Comparison of ENCODE assay signal across 28 cellular contexts in the genomic region with DNA sequence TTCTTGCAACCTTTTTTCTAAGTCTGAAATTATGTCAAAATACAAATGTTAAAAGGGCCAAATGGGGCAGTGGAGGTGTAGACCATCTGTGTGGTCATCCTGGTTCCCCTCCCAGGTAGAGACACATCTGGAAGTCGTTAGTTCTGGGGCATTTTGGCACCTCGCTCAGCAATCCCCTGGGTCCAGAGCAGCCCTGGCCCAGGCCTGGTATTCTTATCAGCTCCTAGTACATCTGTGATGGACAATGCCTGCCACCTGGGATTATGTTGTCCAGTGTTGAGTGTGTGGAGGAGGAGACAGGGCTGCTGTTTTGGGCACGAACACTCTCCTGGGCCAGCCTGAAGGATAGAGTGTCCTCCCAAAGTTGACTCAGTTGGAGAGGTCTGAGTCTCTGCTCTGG.
A peak's percentile ranks its signal among the peaks of the same experiment; 100 is the strongest.
DNase-seq lines count a peak whose midpoint lies in the region; ATAC-seq and TF ChIP-seq lines count a peak whose summit lies in the region.
"Had no signal": no experiment of that assay in that cellular context is flagged by ENCODE, and none has a peak within 500 bp of the region (broad histone marks: within the 10 kb centered on the region; RNA-seq: fewer than 3 reads in every experiment).

No MANE protein-coding gene starts in this region.

- H3K4me3 ChIP-seq in GM23338, result no peak overlapping the region
- no peak overlapping the region for H3K4me3 ChIP-seq in upper lobe of left lung
- H3K4me3 ChIP-seq: BLaER1, MG63 had no signal

- CTCF ChIA-PET in activated CD8-positive, alpha-beta T cell treated with anti-CD3 and anti-CD28 coated beads, Interleukin-2, amount 10 ng/mL, durations not matched to agents 7 days and 5 days (lab: Charles Lee), result no interaction called here
- CTCF ChIA-PET in activated CD8-positive, alpha-beta T cell treated with anti-CD3 and anti-CD28 coated beads for 36 hours (lab: Charles Lee), result no interaction called here

- H3K4me3 Mint-ChIP-seq in activated CD8-positive, alpha-beta T cell treated with anti-CD3 and anti-CD28 coated beads, Interleukin-2, amount 10 ng/mL, durations not matched to agents 7 days and 5 days, result no peak overlapping the region
- H3K4me3 Mint-ChIP-seq in activated CD8-positive, alpha-beta T cell treated with anti-CD3 and anti-CD28 coated beads for 36 hours, result no peak overlapping the region
- H3K4me3 Mint-ChIP-seq in GM23338 (no peak overlapping the region), nephron (no peak overlapping the region)
- H3K4me3 Mint-ChIP-seq: CD4-positive, CD25-positive, alpha-beta regulatory T cell; HFFc6 had no signal

- 86 to 97% methylated on average over 3 of the region's 3 CpGs for WGBS in upper lobe of left lung, 2 donors

- no peaks in the 10 kb centered on the region for H3K9me3 Mint-ChIP-seq in activated CD8-positive, alpha-beta T cell treated with anti-CD3 and anti-CD28 coated beads, Interleukin-2, amount 10 ng/mL, durations not matched to agents 7 days and 5 days (ENCODE audit: insufficient read depth)
- H3K9me3 Mint-ChIP-seq in activated CD8-positive, alpha-beta T cell treated with anti-CD3 and anti-CD28 coated beads for 36 hours, result no peaks in the 10 kb centered on the region
- H3K9me3 Mint-ChIP-seq in GM23338 (peaks cover 36% of the 10 kb centered on the region), nephron (no peaks in the 10 kb centered on the region)
- H3K9me3 Mint-ChIP-seq: CD4-positive, CD25-positive, alpha-beta regulatory T cell had no signal

- peaks cover 47% of the 10 kb centered on the region for H3K4me1 ChIP-seq in GM23338 (ENCODE audit: insufficient read depth)
- peaks cover 7 to 41% (median 25%) of the 10 kb centered on the region in 4 donors for H3K4me1 ChIP-seq in upper lobe of left lung

- H3K36me3 ChIP-seq in GM23338 (ENCODE audit: insufficient read depth), result no peaks in the 10 kb centered on the region
- no peaks in the 10 kb centered on the region for H3K36me3 ChIP-seq in upper lobe of left lung
- H3K36me3 ChIP-seq: BLaER1, MG63 had no signal

- H3K36me3 Mint-ChIP-seq in activated CD8-positive, alpha-beta T cell treated with anti-CD3 and anti-CD28 coated beads, Interleukin-2, amount 10 ng/mL, durations not matched to agents 7 days and 5 days (ENCODE audit: low read depth), result no peaks in the 10 kb centered on the region
- no peaks in the 10 kb centered on the region for H3K36me3 Mint-ChIP-seq in activated CD8-positive, alpha-beta T cell treated with anti-CD3 and anti-CD28 coated beads for 36 hours (ENCODE audit: low read depth)
- H3K36me3 Mint-ChIP-seq in GM23338 (ENCODE audit: low read depth) (peaks cover 27% of the 10 kb centered on the region), nephron (ENCODE audit: low read depth) (no peaks in the 10 kb centered on the region)
- H3K36me3 Mint-ChIP-seq: CD4-positive, CD25-positive, alpha-beta regulatory T cell had no signal

- TF ChIP-seq EP300 in upper lobe of left lung (IDR thresholded peaks at IDR 0.05), result no peak

- no peaks in the 10 kb centered on the region for H3K27me3 Mint-ChIP-seq in activated CD8-positive, alpha-beta T cell treated with anti-CD3 and anti-CD28 coated beads, Interleukin-2, amount 10 ng/mL, durations not matched to agents 7 days and 5 days (ENCODE audit: low read depth)
- no peaks in the 10 kb centered on the region for H3K27me3 Mint-ChIP-seq in activated CD8-positive, alpha-beta T cell treated with anti-CD3 and anti-CD28 coated beads for 36 hours
- peaks cover 30% of the 10 kb centered on the region for H3K27me3 Mint-ChIP-seq in GM23338 (ENCODE audit: insufficient read depth, low read depth, poor library complexity)
- H3K27me3 Mint-ChIP-seq in nephron (ENCODE audit: low read depth), result peaks cover 9% of the 10 kb centered on the region
- H3K27me3 Mint-ChIP-seq: CD4-positive, CD25-positive, alpha-beta regulatory T cell had no signal

- no peak for TF ChIP-seq POLR2A in upper lobe of left lung (IDR thresholded peaks at IDR 0.05)

- DNase-seq in activated CD8-positive, alpha-beta T cell treated with anti-CD3 and anti-CD28 coated beads, Interleukin-2, amount 10 ng/mL, durations not matched to agents 7 days and 5 days, result no peak
- no peak for DNase-seq in activated CD8-positive, alpha-beta T cell treated with anti-CD3 and anti-CD28 coated beads for 36 hours
- DNase-seq in GM23338 (ENCODE audit: low spot score), result no peak
- peak; percentile 45 for DNase-seq in SK-N-DZ (ENCODE audit: low spot score)
- DNase-seq in upper lobe of left lung, result no peak
- DNase-seq in NCI-H510A treated with DMSO at 0.1 percent for 48 hours (lab: John Stamatoyannopoulos, UW), result no peak
- DNase-seq in hippocampal formation (lab: John Stamatoyannopoulos, UW), result no peak
- DNase-seq: 8988T; ACHN; CD4-positive, CD25-positive, alpha-beta regulatory T cell; DMS153; DND-41; H7; HFFc6; KBM-7; MG63; NCI-H1048; NCI-H1417; NCI-H1694; NCI-H2029 treated with DMSO at 0.1 percent for 48 hours; NCI-H446 treated with DMSO at 0.1 percent for 48 hours; NCI-H748 treated with DMSO at 0.1 percent for 48 hours; NK-92 treated with Interleukin-12 subunit alpha and Interleukin-12 subunit beta, amount 100 ng/mL, for 24 hours; PC-3; Right ventricle myocardium superior; SW 1271 had no signal

- H3K27ac Mint-ChIP-seq in activated CD8-positive, alpha-beta T cell treated with anti-CD3 and anti-CD28 coated beads, Interleukin-2, amount 10 ng/mL, durations not matched to agents 7 days and 5 days, result peak overlapping the region; percentile 35
- no peak overlapping the region for H3K27ac Mint-ChIP-seq in activated CD8-positive, alpha-beta T cell treated with anti-CD3 and anti-CD28 coated beads for 36 hours
- H3K27ac Mint-ChIP-seq in GM23338, result no peak overlapping the region
- H3K27ac Mint-ChIP-seq in nephron, result peak overlapping the region in 2 of 3 experiments; percentile 39 to 78
- H3K27ac Mint-ChIP-seq: HFFc6 had no signal

- no peak for TF ChIP-seq CTCF in activated CD8-positive, alpha-beta T cell treated with anti-CD3 and anti-CD28 coated beads for 36 hours (IDR thresholded peaks at IDR 0.05)
- no peak for TF ChIP-seq CTCF in GM23338 (conservative IDR thresholded peaks at IDR 0.05; ENCODE audit: low read depth in 2 of 2)
- TF ChIP-seq CTCF in nephron (IDR thresholded peaks at IDR 0.05; ENCODE audit: unreplicated experiment in 3 of 3), result no peak
- TF ChIP-seq CTCF in upper lobe of left lung (IDR thresholded peaks at IDR 0.05), result no peak

- peaks cover 17% of the 10 kb centered on the region; the same call in 1 of the 2 replicates for H3F3A ChIP-seq in GM23338 (replicated peaks; ENCODE audit: low read depth)

- H3K27ac ChIP-seq in GM23338 (ENCODE audit: low read depth) (peak overlapping the region; percentile 91; the same call in 1 of the 2 replicates), upper lobe of left lung (no peak overlapping the region)
- H3K27ac ChIP-seq: BLaER1 had no signal

- no peaks in the 10 kb centered on the region for H3K9me3 ChIP-seq in upper lobe of left lung
- H3K9me3 ChIP-seq: BLaER1, MG63 had no signal

- intact Hi-C loops in activated CD8-positive, alpha-beta T cell treated with anti-CD3 and anti-CD28 coated beads for 36 hours (cut with micrococcal nuclease), result no loop called here

- H2AFZ ChIP-seq in GM23338, result no peak overlapping the region

- H3K9me2 ChIP-seq in GM23338 (ENCODE audit: insufficient read depth), result no peaks in the 10 kb centered on the region

- no peak for ATAC-seq in activated CD8-positive, alpha-beta T cell treated with anti-CD3 and anti-CD28 coated beads, Interleukin-2, amount 10 ng/mL, durations not matched to agents 7 days and 5 days
- no peak for ATAC-seq in activated CD8-positive, alpha-beta T cell treated with anti-CD3 and anti-CD28 coated beads for 36 hours
- no peak for ATAC-seq in GM23338
- no peak for ATAC-seq in upper lobe of left lung (ENCODE audit: low FRiP score in 2 of 2)
- ATAC-seq: PC-3 had no signal

- peaks cover 17% of the 10 kb centered on the region for H3K4me1 Mint-ChIP-seq in activated CD8-positive, alpha-beta T cell treated with anti-CD3 and anti-CD28 coated beads, Interleukin-2, amount 10 ng/mL, durations not matched to agents 7 days and 5 days (ENCODE audit: low read depth)
- peaks cover 5% of the 10 kb centered on the region for H3K4me1 Mint-ChIP-seq in activated CD8-positive, alpha-beta T cell treated with anti-CD3 and anti-CD28 coated beads for 36 hours (ENCODE audit: low read depth)
- peaks cover 58% of the 10 kb centered on the region for H3K4me1 Mint-ChIP-seq in GM23338
- H3K4me1 Mint-ChIP-seq in nephron, result peaks cover 58% of the 10 kb centered on the region
- H3K4me1 Mint-ChIP-seq: CD4-positive, CD25-positive, alpha-beta regulatory T cell had no signal

- no peak overlapping the region for H3K4me2 ChIP-seq in GM23338
- H3K4me2 ChIP-seq: BLaER1 had no signal

- H4K20me1 ChIP-seq in GM23338 (replicated peaks; ENCODE audit: insufficient read depth), result no peaks in the 10 kb centered on the region
- H4K20me1 ChIP-seq: BLaER1 had no signal

- POLR2A ChIA-PET in activated CD8-positive, alpha-beta T cell treated with anti-CD3 and anti-CD28 coated beads, Interleukin-2, amount 10 ng/mL, durations not matched to agents 7 days and 5 days (lab: Charles Lee), result no interaction called here
- POLR2A ChIA-PET in activated CD8-positive, alpha-beta T cell treated with anti-CD3 and anti-CD28 coated beads for 36 hours (lab: Charles Lee), result interaction anchor here (0.8 kb wide), 1 partner anchor 9 kb away, joined by 3 read pairs; no protein-coding TSS in a partner anchor

- H3K27me3 ChIP-seq in GM23338 (ENCODE audit: insufficient read depth) (peaks cover 4% of the 10 kb centered on the region; the same call in 1 of the 2 replicates), upper lobe of left lung (no peaks in the 10 kb centered on the region)
- H3K27me3 ChIP-seq: BLaER1, MG63 had no signal

- H3K79me2 ChIP-seq in GM23338 (replicated peaks; ENCODE audit: insufficient read depth), result no peaks in the 10 kb centered on the region

TF ChIP-seq in GM23338, 12 proteins besides CTCF, POLR2A, EP300 and RAD21:
- TF ChIP-seq STAT1 (IDR thresholded peaks at IDR 0.05; ENCODE audit: unreplicated experiment), result no peak

Comparison
In these comparisons a context has a peak if more than half of its experiments do, and no peak if none do; other contexts are left out.
1. H3K27ac Mint-ChIP-seq: peak in activated CD8-positive, alpha-beta T cell treated with anti-CD3 and anti-CD28 coated beads, Interleukin-2, amount 10 ng/mL, durations not matched to agents 7 days and 5 days (single experiment) and nephron (2 of 3); none in activated CD8-positive, alpha-beta T cell treated with anti-CD3 and anti-CD28 coated beads for 36 hours (single experiment) and GM23338 (single experiment).